In genomic region chr15:68693071-68693470, GRCh38 we compare ENCODE assay signal across 11 cellular contexts.
DNase-seq lines count a peak whose midpoint lies in the region; ATAC-seq and TF ChIP-seq lines count a peak whose summit lies in the region.
"Had no signal": no experiment of that assay in that cellular context is flagged by ENCODE, and none has a peak within 500 bp of the region (broad histone marks: within the 10 kb centered on the region; RNA-seq: fewer than 3 reads in every experiment).

No MANE protein-coding gene starts in this region.

- peak; percentile 30 for ATAC-seq in activated CD8-positive, alpha-beta T cell treated with anti-CD3 and anti-CD28 coated beads for 36 hours
- ATAC-seq in HG02840 (IDR thresholded peaks at IDR 0.05; ENCODE audit: low FRiP score, unreplicated experiment), result no peak
- ATAC-seq in GM19452 (IDR thresholded peaks at IDR 0.05; ENCODE audit: unreplicated experiment), result no peak
- ATAC-seq: Right ventricle myocardium inferior had no signal

- peaks cover 6% of the 10 kb centered on the region for H3K4me1 Mint-ChIP-seq in activated CD8-positive, alpha-beta T cell treated with anti-CD3 and anti-CD28 coated beads for 36 hours (ENCODE audit: low read depth)
- peaks cover 21% of the 10 kb centered on the region for H3K4me1 Mint-ChIP-seq in mesothelial cell of epicardium
- H3K4me1 Mint-ChIP-seq: memory B cell had no signal

- DNase-seq in ELR (ENCODE audit: low read depth), result peak; percentile 21
- peak; percentile 51 to 62 for DNase-seq in Kasumi-1 (lab: John Stamatoyannopoulos, UW)
- no peak for DNase-seq in activated CD8-positive, alpha-beta T cell treated with anti-CD3 and anti-CD28 coated beads for 36 hours
- DNase-seq in mesothelial cell of epicardium (ENCODE audit: low spot score in 2 of 2, unreplicated experiment in 2 of 2), result no peak
- no peak for DNase-seq in NCI-H146 treated with DMSO at 0.1 percent for 48 hours (lab: John Stamatoyannopoulos, UW; ENCODE audit: unreplicated experiment)
- DNase-seq: NCI-H1930, NCI-H82 had no signal

- no peak for TF ChIP-seq CTCF in activated CD8-positive, alpha-beta T cell treated with anti-CD3 and anti-CD28 coated beads for 36 hours (IDR thresholded peaks at IDR 0.05)
- no peak for TF ChIP-seq CTCF in mesothelial cell of epicardium (IDR thresholded peaks at IDR 0.05; ENCODE audit: unreplicated experiment)

- H3K36me3 Mint-ChIP-seq in activated CD8-positive, alpha-beta T cell treated with anti-CD3 and anti-CD28 coated beads for 36 hours (ENCODE audit: low read depth), result no peaks in the 10 kb centered on the region
- H3K36me3 Mint-ChIP-seq in mesothelial cell of epicardium, result no peaks in the 10 kb centered on the region

- intact Hi-C loops in activated CD8-positive, alpha-beta T cell treated with anti-CD3 and anti-CD28 coated beads for 36 hours (cut with micrococcal nuclease), result no loop called here

- no peak overlapping the region for H3K4me3 Mint-ChIP-seq in activated CD8-positive, alpha-beta T cell treated with anti-CD3 and anti-CD28 coated beads for 36 hours
- no peak overlapping the region for H3K4me3 Mint-ChIP-seq in mesothelial cell of epicardium
- H3K4me3 Mint-ChIP-seq: memory B cell had no signal

- no peaks in the 10 kb centered on the region for H3K27me3 Mint-ChIP-seq in activated CD8-positive, alpha-beta T cell treated with anti-CD3 and anti-CD28 coated beads for 36 hours
- H3K27me3 Mint-ChIP-seq in mesothelial cell of epicardium (ENCODE audit: low read depth), result no peaks in the 10 kb centered on the region

- CTCF ChIA-PET in activated CD8-positive, alpha-beta T cell treated with anti-CD3 and anti-CD28 coated beads for 36 hours (lab: Charles Lee), result no interaction called here

- H3K27ac Mint-ChIP-seq in activated CD8-positive, alpha-beta T cell treated with anti-CD3 and anti-CD28 coated beads for 36 hours, result no peak overlapping the region
- peak overlapping the region; percentile 1 for H3K27ac Mint-ChIP-seq in mesothelial cell of epicardium
- H3K27ac Mint-ChIP-seq: memory B cell had no signal

- no peaks in the 10 kb centered on the region for H3K9me3 Mint-ChIP-seq in activated CD8-positive, alpha-beta T cell treated with anti-CD3 and anti-CD28 coated beads for 36 hours
- no peaks in the 10 kb centered on the region for H3K9me3 Mint-ChIP-seq in mesothelial cell of epicardium

- POLR2A ChIA-PET in activated CD8-positive, alpha-beta T cell treated with anti-CD3 and anti-CD28 coated beads for 36 hours (lab: Charles Lee), result no interaction called here

Comparison
In these comparisons a context has a peak if more than half of its experiments do, and no peak if none do; other contexts are left out.
1. DNase-seq: peak in ELR (single experiment) and Kasumi-1 (2 of 2); none in activated CD8-positive, alpha-beta T cell treated with anti-CD3 and anti-CD28 coated beads for 36 hours (single experiment), mesothelial cell of epicardium (0 of 2) and NCI-H146 treated with DMSO at 0.1 percent for 48 hours (single experiment).